Comparison of ENCODE assay signal across 24 cellular contexts in the genomic region with DNA sequence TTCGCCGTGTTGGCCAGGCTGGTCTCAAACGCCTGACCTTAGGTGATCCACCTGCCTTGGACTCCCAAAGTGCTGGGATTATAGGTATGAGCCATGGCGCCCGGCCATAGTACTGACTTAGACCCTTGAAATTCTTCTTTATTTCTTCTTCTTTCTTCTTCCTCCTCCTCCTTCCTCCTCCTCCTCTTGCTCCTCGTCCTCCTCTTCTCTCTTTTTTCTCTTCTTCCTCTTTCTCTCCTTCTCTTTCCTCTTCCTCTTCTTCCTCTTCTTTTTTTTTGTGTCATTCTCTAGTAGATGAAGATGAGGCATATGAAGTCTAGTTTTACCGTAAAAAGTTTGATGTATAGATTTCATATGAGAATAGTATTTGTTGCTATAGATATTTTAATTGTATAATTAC.
"Had no signal": no experiment of that assay in that cellular context is flagged by ENCODE, and none has a peak within 500 bp of the region (broad histone marks: within the 10 kb centered on the region; RNA-seq: fewer than 3 reads in every experiment).

No MANE protein-coding gene starts in this region.

- H3K4me3 ChIP-seq: SJSA1, SK-N-MC had no signal

- ATAC-seq: HepG2, T-cell had no signal

- H3K4me2 ChIP-seq: KMS-11 had no signal

- H3K27me3 Mint-ChIP-seq: T-cell had no signal

- DNase-seq: IMR-90, Kasumi-1, MM.1S, NCI-H1092 treated with DMSO at 0.1 percent for 48 hours, NCI-H1436, NCI-H187, NCI-H2029, NCI-H2081 treated with DMSO at 0.1 percent for 48 hours, NCI-H2171, NCI-H226, NCI-H446, NCI-H510A, NCI-H524 treated with DMSO at 0.1 percent for 48 hours, NCI-H69, NCI-H774, Right ventricle myocardium superior, RPMI8226, SIG-M5, T-cell had no signal

- H3K9ac ChIP-seq: KMS-11 had no signal

- H3K9me3 ChIP-seq: SJSA1 had no signal

- H3K27ac ChIP-seq: KMS-11, SJSA1, SK-N-MC had no signal

- FAIRE-seq: HepG2, RCC 7860 had no signal

- H3K4me3 Mint-ChIP-seq: T-cell had no signal

- H3K9me3 Mint-ChIP-seq: T-cell had no signal

- H3K27me3 ChIP-seq: SJSA1 had no signal

- H3K27ac Mint-ChIP-seq: T-cell had no signal

- H3K4me1 ChIP-seq: SJSA1 had no signal
